13 cellular contexts compared by ENCODE assay signal in the genomic region with DNA sequence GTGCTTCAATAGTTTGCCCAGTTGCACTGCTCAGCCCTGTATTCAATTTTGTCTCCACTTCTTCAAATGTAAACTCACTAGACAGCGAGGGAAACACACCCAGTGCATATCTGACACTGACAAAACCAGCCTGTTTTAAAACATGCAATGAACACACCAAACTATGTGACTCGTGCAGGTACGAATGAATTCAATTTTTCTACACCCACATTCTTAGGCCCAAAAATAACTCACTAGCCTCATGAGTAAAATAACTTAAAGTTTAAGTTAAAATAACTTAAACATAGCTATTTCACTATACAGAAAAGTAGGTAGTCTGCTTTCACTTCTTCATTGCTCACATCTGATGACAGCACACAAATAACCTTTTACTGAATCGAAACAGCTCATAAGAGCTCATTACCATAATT. TPM values are rescaled to one million over a fixed set of nuclear protein-coding genes. Genes with fewer than 3 reads are reported as not detected.
DNase-seq lines count a peak whose midpoint lies in the region; ATAC-seq and TF ChIP-seq lines count a peak whose summit lies in the region.
"Had no signal": no experiment of that assay in that cellular context is flagged by ENCODE, and none has a peak within 500 bp of the region (broad histone marks: within the 10 kb centered on the region; RNA-seq: fewer than 3 reads in every experiment).

No MANE protein-coding gene starts in this region.

- no peak for DNase-seq in SHP77 treated with DMSO at 0.1 percent for 48 hours (lab: John Stamatoyannopoulos, UW)
- DNase-seq in NCI-H2107 (lab: John Stamatoyannopoulos, UW): no peak
- no peak for DNase-seq in left ventricle myocardium inferior
- DNase-seq: activated CD4-positive, alpha-beta T cell treated with anti-CD3 and anti-CD28 coated beads for 48 hours; DMS53; NCI-H146; NK-92 treated with Interleukin-12 subunit alpha and Interleukin-12 subunit beta, amount 100 ng/mL, for 24 hours had no signal

- H3K4me1 ChIP-seq in DOHH2 (ENCODE audit: control insufficient read depth, low read length) (peaks cover 57% of the 10 kb centered on the region), left ventricle myocardium inferior (no peaks in the 10 kb centered on the region)
- H3K4me1 ChIP-seq: A549 had no signal

- H3K79me2 ChIP-seq in DOHH2 (ENCODE audit: control insufficient read depth, low read length): peaks cover 36% of the 10 kb centered on the region

- H3K4me3 ChIP-seq in DOHH2 (ENCODE audit: low read length): peak overlapping the region; percentile 62
- H3K4me3 ChIP-seq in left ventricle myocardium inferior: no peak overlapping the region
- H3K4me3 ChIP-seq: A549 had no signal

- peak; percentile 95 for ATAC-seq in GM19372 (IDR thresholded peaks at IDR 0.05; ENCODE audit: low read depth, unreplicated experiment)
- ATAC-seq in HG02759 (IDR thresholded peaks at IDR 0.05; ENCODE audit: unreplicated experiment): peak; percentile 79
- peak; percentile 83 for ATAC-seq in HG03469 (IDR thresholded peaks at IDR 0.05; ENCODE audit: unreplicated experiment)
- ATAC-seq in GM19324 (IDR thresholded peaks at IDR 0.05; ENCODE audit: low FRiP score, unreplicated experiment): no peak
- ATAC-seq: A549 had no signal

- intact Hi-C loops in left ventricle myocardium inferior (cut with micrococcal nuclease): no loop called here

- TF ChIP-seq CTCF in DOHH2 (IDR thresholded peaks at IDR 0.05; ENCODE audit: low read depth, low read length, poor library complexity, severe bottlenecking): no peak
- TF ChIP-seq CTCF in left ventricle myocardium inferior (IDR thresholded peaks at IDR 0.05; ENCODE audit: borderline replicate concordance): no peak

- H3K27me3 ChIP-seq in DOHH2 (ENCODE audit: control insufficient read depth, low read length): no peaks in the 10 kb centered on the region
- no peaks in the 10 kb centered on the region for H3K27me3 ChIP-seq in left ventricle myocardium inferior (ENCODE audit: low read depth)

- H3K36me3 ChIP-seq in DOHH2 (ENCODE audit: control insufficient read depth, low read length) (peaks cover 55% of the 10 kb centered on the region), left ventricle myocardium inferior (peaks cover 48% of the 10 kb centered on the region)

- H3K9me3 ChIP-seq in DOHH2 (ENCODE audit: control insufficient read depth, insufficient read depth, low read length) (no peaks in the 10 kb centered on the region), left ventricle myocardium inferior (replicated peaks) (no peaks in the 10 kb centered on the region)
- H3K9me3 ChIP-seq: A549 had no signal

- peaks cover 24% of the 10 kb centered on the region for H3F3A ChIP-seq in DOHH2 (ENCODE audit: control insufficient read depth, insufficient read depth)

- no peaks in the 10 kb centered on the region for H4K20me1 ChIP-seq in DOHH2 (ENCODE audit: control insufficient read depth, insufficient read depth, low read depth, low read length)

- no peaks in the 10 kb centered on the region for H3K9me2 ChIP-seq in DOHH2 (replicated peaks; ENCODE audit: control insufficient read depth, low read length)

- peak overlapping the region; percentile 90 for H3K27ac ChIP-seq in DOHH2 (ENCODE audit: low read depth, low read length)
- no peak overlapping the region for H3K27ac ChIP-seq in left ventricle myocardium inferior (replicated peaks)
- H3K27ac ChIP-seq: A549 had no signal

- H3K4me2 ChIP-seq in DOHH2 (ENCODE audit: low read length): peak overlapping the region; percentile 80
- H3K4me2 ChIP-seq: A549 had no signal

RNA-seq across cellular contexts. Expression of gene TTC13, which starts 21.1 kb away (rescaled TPM):
- 6.7 TPM for total RNA-seq in left ventricle myocardium inferior

RNA-seq across cellular contexts. Expression of gene ARV1, which starts 21.3 kb away (rescaled TPM):
- total RNA-seq in left ventricle myocardium inferior: 19.3 TPM
